In genomic region chr14:41607966-41608663, GRCh38 we compare ENCODE assay signal across 9 cellular contexts. TPM values are rescaled to one million over a fixed set of nuclear protein-coding genes. Genes with fewer than 3 reads are reported as not detected.
DNase-seq lines count a peak whose midpoint lies in the region; ATAC-seq and TF ChIP-seq lines count a peak whose summit lies in the region.
"Had no signal": no experiment of that assay in that cellular context is flagged by ENCODE, and none has a peak within 500 bp of the region (broad histone marks: within the 10 kb centered on the region; RNA-seq: fewer than 3 reads in every experiment).

No MANE protein-coding gene starts in this region.

- H3K36me3 ChIP-seq in hepatocyte (replicated peaks; ENCODE audit: insufficient read depth, low read depth): no peaks in the 10 kb centered on the region

- no peak overlapping the region for H3K27ac ChIP-seq in hepatocyte

- peaks cover 72 to 73% of the 10 kb centered on the region in 2 donors for H3K27me3 Mint-ChIP-seq in T-cell

- POLR2A ChIA-PET in T-cell (lab: Charles Lee): no interaction called here

- H2AFZ ChIP-seq in hepatocyte: peak overlapping the region; percentile 77

- no peaks in the 10 kb centered on the region for H3K36me3 Mint-ChIP-seq in T-cell

- H3K4me3 ChIP-seq in hepatocyte: peak overlapping the region; percentile 93

- H3K9me3 ChIP-seq in hepatocyte (ENCODE audit: low read depth): no peaks in the 10 kb centered on the region

- WGBS in hepatocyte (ENCODE audit: low lambda C conversion rate, missing lambda C conversion rate): under 1% methylated on average over 53 of the region's 55 CpGs

- H3K4me3 Mint-ChIP-seq in T-cell: peak overlapping the region; percentile 61 to 70 (median 67)

- TF ChIP-seq CTCF in hepatocyte (IDR thresholded peaks at IDR 0.05; ENCODE audit: poor library complexity): no peak

- no peaks in the 10 kb centered on the region for H3K9me2 ChIP-seq in hepatocyte (replicated peaks; ENCODE audit: insufficient read depth)

- H3K27ac Mint-ChIP-seq in T-cell: no peak overlapping the region

- ATAC-seq in T-cell (replicated peaks in 1 of 4) (no peak), HG02798 (IDR thresholded peaks at IDR 0.05; ENCODE audit: poor library complexity, unreplicated experiment) (no peak)
- ATAC-seq in stimulated activated naive CD8-positive, alpha-beta T cell treated with anti-CD3 and anti-CD28 coated beads, Interleukin-15, Interleukin-2, amounts not matched to agents 100 U/mL and 50 U/mL, for 24 hours: no peak

- H3K4me1 ChIP-seq in hepatocyte (ENCODE audit: insufficient read depth): no peaks in the 10 kb centered on the region

- CTCF ChIA-PET in T-cell (lab: Charles Lee): no interaction called here

- DNase-seq in DMS 273 (lab: John Stamatoyannopoulos, UW; ENCODE audit: unreplicated experiment) (peak; percentile 74), DMS 273 treated with DMSO at 0.1 percent for 48 hours (lab: John Stamatoyannopoulos, UW) (no peak), T-cell (no peak), hepatocyte (ENCODE audit: low spot score) (peak; percentile 30), NOMO-1 treated with DMSO at 0.1 percent for 48 hours (lab: John Stamatoyannopoulos, UW; ENCODE audit: unreplicated experiment) (no peak), SIG-M5 treated with dmso at 0.1 percent for 504 hours (lab: John Stamatoyannopoulos, UW; ENCODE audit: unreplicated experiment) (no peak)
- peak; percentile 4 for DNase-seq in stimulated activated naive CD8-positive, alpha-beta T cell treated with anti-CD3 and anti-CD28 coated beads, Interleukin-15, Interleukin-2, amounts not matched to agents 100 U/mL and 50 U/mL, for 24 hours

- peaks cover 14 to 54% (median 42%) of the 10 kb centered on the region in 3 donors for H3K4me1 Mint-ChIP-seq in T-cell

- peaks cover 40% of the 10 kb centered on the region for H3K27me3 ChIP-seq in hepatocyte

- peak overlapping the region; percentile 92 for H3K4me2 ChIP-seq in hepatocyte

- peaks cover 4% of the 10 kb centered on the region for H4K20me1 ChIP-seq in hepatocyte (ENCODE audit: insufficient read depth, poor library complexity, severe bottlenecking)

- H3K9me3 Mint-ChIP-seq in T-cell: peaks cover 0 to 3% (median 0%) of the 10 kb centered on the region in 3 donors

- peaks cover 10% of the 10 kb centered on the region for H3K79me2 ChIP-seq in hepatocyte

RNA-seq across cellular contexts. Expression of gene LRFN5, which starts 1.4 kb away (rescaled TPM):
- total RNA-seq in T-cell (not detected), hepatocyte (8.7 and 8.8 TPM in 2 replicates)
- 1.8 and 3.3 TPM in 2 replicates for polyA plus RNA-seq in hepatocyte
- total RNA-seq: lung microvascular endothelial cell had no signal

Comparison
In these comparisons a context has a peak if more than half of its experiments do, and no peak if none do; other contexts are left out.
1. DNase-seq: peak in DMS 273 (single experiment), hepatocyte (single experiment) and stimulated activated naive CD8-positive, alpha-beta T cell treated with anti-CD3 and anti-CD28 coated beads, Interleukin-15, Interleukin-2, amounts not matched to agents 100 U/mL and 50 U/mL, for 24 hours (single experiment); none in DMS 273 treated with DMSO at 0.1 percent for 48 hours (single experiment), T-cell (0 of 34), NOMO-1 treated with DMSO at 0.1 percent for 48 hours (single experiment) and SIG-M5 treated with dmso at 0.1 percent for 504 hours (single experiment).